Comparison of ENCODE assay signal across 8 cellular contexts in the genomic region with DNA sequence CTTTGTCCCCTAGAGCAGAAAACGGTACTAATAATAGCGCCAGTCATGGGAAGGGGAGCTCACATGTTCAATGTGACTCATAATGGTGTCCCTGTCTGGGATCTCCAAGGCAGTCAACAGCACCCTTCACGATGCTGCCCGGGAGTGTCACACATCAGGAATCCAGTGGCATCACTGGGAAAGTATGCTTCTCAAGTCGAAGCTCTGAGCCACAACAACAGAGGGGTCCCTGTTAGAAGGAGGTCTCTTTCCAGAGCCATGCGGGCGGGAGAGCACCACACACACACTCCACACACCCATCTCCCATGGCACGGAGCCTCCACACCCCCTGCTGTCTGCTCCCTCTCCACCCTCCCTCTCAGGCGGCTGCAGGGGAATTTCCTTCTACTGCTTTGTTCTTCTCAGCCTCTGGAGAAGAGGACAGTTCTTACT.
DNase-seq lines count a peak whose midpoint lies in the region; ATAC-seq and TF ChIP-seq lines count a peak whose summit lies in the region.

No MANE protein-coding gene starts in this region.

- no peaks in the 10 kb centered on the region for H3K9me3 ChIP-seq in SU-DHL-6 (ENCODE audit: insufficient read depth, low read length)

- peak overlapping the region; percentile 97 for H3K27ac Mint-ChIP-seq in effector memory CD8-positive, alpha-beta T cell
- peak overlapping the region; percentile 95 to 96 for H3K27ac Mint-ChIP-seq in natural killer cell treated with Interleukin-12 subunit alpha and Interleukin-12 subunit beta and Interleukin-15 and Interleukin-18, amount 100 ng/mL, for 72 hours

- no peak overlapping the region for H3K4me3 ChIP-seq in SU-DHL-6 (ENCODE audit: insufficient read depth, low read length, poor library complexity, severe bottlenecking)

- peaks cover 14% of the 10 kb centered on the region; the same call in 1 of the 2 replicates for H3K36me3 ChIP-seq in SU-DHL-6 (ENCODE audit: low read length)

- H3K27me3 ChIP-seq in SU-DHL-6 (ENCODE audit: low read length): no peaks in the 10 kb centered on the region

- H3K9me3 Mint-ChIP-seq in effector memory CD8-positive, alpha-beta T cell: no peaks in the 10 kb centered on the region
- no peaks in the 10 kb centered on the region for H3K9me3 Mint-ChIP-seq in natural killer cell treated with Interleukin-12 subunit alpha and Interleukin-12 subunit beta and Interleukin-15 and Interleukin-18, amount 100 ng/mL, for 72 hours

- H3K27me3 Mint-ChIP-seq in effector memory CD8-positive, alpha-beta T cell: no peaks in the 10 kb centered on the region
- H3K27me3 Mint-ChIP-seq in natural killer cell treated with Interleukin-12 subunit alpha and Interleukin-12 subunit beta and Interleukin-15 and Interleukin-18, amount 100 ng/mL, for 72 hours: no peaks in the 10 kb centered on the region

- H3K36me3 Mint-ChIP-seq in effector memory CD8-positive, alpha-beta T cell (ENCODE audit: insufficient read depth): peaks cover 100% of the 10 kb centered on the region
- H3K36me3 Mint-ChIP-seq in natural killer cell treated with Interleukin-12 subunit alpha and Interleukin-12 subunit beta and Interleukin-15 and Interleukin-18, amount 100 ng/mL, for 72 hours: peaks cover 87% of the 10 kb centered on the region

- intact Hi-C loops in posterior cingulate gyrus (cut with DNase I): no loop called here

- H3K79me2 ChIP-seq in SU-DHL-6 (ENCODE audit: insufficient read depth, low read length): peaks cover 48% of the 10 kb centered on the region

- DNase-seq in EL (peak; percentile 100), NCI-H2081 (lab: John Stamatoyannopoulos, UW) (no peak), ureter (ENCODE audit: low spot score) (no peak), NCI-H2171 treated with DMSO at 0.1 percent for 48 hours (lab: John Stamatoyannopoulos, UW) (no peak), posterior cingulate gyrus (no peak)
- no peak for DNase-seq in effector memory CD8-positive, alpha-beta T cell
- DNase-seq in natural killer cell treated with Interleukin-12 subunit alpha and Interleukin-12 subunit beta and Interleukin-15 and Interleukin-18, amount 100 ng/mL, for 72 hours (ENCODE audit: low spot score): no peak

- H3K4me2 ChIP-seq in SU-DHL-6 (ENCODE audit: low read depth, low read length, poor library complexity, severe bottlenecking): no peak overlapping the region

- H3K27ac ChIP-seq in SU-DHL-6 (ENCODE audit: low read depth, low read length): peak overlapping the region; percentile 98

- H3K9me2 ChIP-seq in SU-DHL-6 (replicated peaks; ENCODE audit: insufficient read depth, low read length): no peaks in the 10 kb centered on the region

- ATAC-seq in effector memory CD8-positive, alpha-beta T cell (replicated peaks): peak; percentile 11
- no peak for ATAC-seq in natural killer cell treated with Interleukin-12 subunit alpha and Interleukin-12 subunit beta and Interleukin-15 and Interleukin-18, amount 100 ng/mL, for 72 hours

- H3K9ac ChIP-seq in SU-DHL-6 (ENCODE audit: low read length): peak overlapping the region; percentile 40; the same call in 1 of the 2 replicates

- H3K4me3 Mint-ChIP-seq in effector memory CD8-positive, alpha-beta T cell: peak overlapping the region; percentile 77 to 83
- H3K4me3 Mint-ChIP-seq in natural killer cell treated with Interleukin-12 subunit alpha and Interleukin-12 subunit beta and Interleukin-15 and Interleukin-18, amount 100 ng/mL, for 72 hours: peak overlapping the region; percentile 88

- H3K4me1 Mint-ChIP-seq in effector memory CD8-positive, alpha-beta T cell (ENCODE audit: low read depth in 2 of 2): peaks cover 92 to 100% of the 10 kb centered on the region in 2 donors
- H3K4me1 Mint-ChIP-seq in natural killer cell treated with Interleukin-12 subunit alpha and Interleukin-12 subunit beta and Interleukin-15 and Interleukin-18, amount 100 ng/mL, for 72 hours (ENCODE audit: low read depth in 2 of 2): peaks cover 95 to 96% of the 10 kb centered on the region in 2 donors

- TF ChIP-seq CTCF in SU-DHL-6 (IDR thresholded peaks at IDR 0.05; ENCODE audit: insufficient read depth, low read length, poor library complexity, severe bottlenecking): no peak

- no peaks in the 10 kb centered on the region for H4K20me1 ChIP-seq in SU-DHL-6 (ENCODE audit: low read depth, low read length)

- H2AFZ ChIP-seq in SU-DHL-6 (ENCODE audit: low read depth, low read length, severe bottlenecking): no peak overlapping the region

- peaks cover 42% of the 10 kb centered on the region for H3F3A ChIP-seq in SU-DHL-6 (ENCODE audit: insufficient read depth)
